8 cellular contexts compared by ENCODE assay signal in genomic region chr15:73704869-73705645, GRCh38. TPM values are rescaled to one million over a fixed set of nuclear protein-coding genes. Genes with fewer than 3 reads are reported as not detected.
DNase-seq lines count a peak whose midpoint lies in the region; ATAC-seq and TF ChIP-seq lines count a peak whose summit lies in the region.

No MANE protein-coding gene starts in this region.

- no peaks in the 10 kb centered on the region for H3K9me3 ChIP-seq in testis

- CTCF ChIA-PET in activated CD8-positive, alpha-beta T cell treated with anti-CD3 and anti-CD28 coated beads, Interleukin-2, amount 10 ng/mL, durations not matched to agents 7 days and 5 days (lab: Charles Lee): interaction anchor here (0.6 to 5.0 kb wide), 46 partner anchors 9 to 496 kb away, joined by 3 to 59 read pairs (median 4); partner anchors contain the start of gene CD276

- H3K27ac ChIP-seq in testis: peak overlapping the region; percentile 25 to 48

- no peak overlapping the region for H3K4me3 ChIP-seq in testis

- POLR2A ChIA-PET in activated CD8-positive, alpha-beta T cell treated with anti-CD3 and anti-CD28 coated beads, Interleukin-2, amount 10 ng/mL, durations not matched to agents 7 days and 5 days (lab: Charles Lee): no interaction called here

- peak; percentile 82 for ATAC-seq in activated CD8-positive, alpha-beta T cell treated with anti-CD3 and anti-CD28 coated beads, Interleukin-2, amount 10 ng/mL, durations not matched to agents 7 days and 5 days
- ATAC-seq in natural killer cell: peak; percentile 58 to 79 (median 74)
- ATAC-seq in GM21381 (IDR thresholded peaks at IDR 0.05; ENCODE audit: unreplicated experiment): no peak

- no peaks in the 10 kb centered on the region for H3K36me3 ChIP-seq in testis (ENCODE audit: low read depth, missing control alignments)

- peaks cover 11% of the 10 kb centered on the region for H3K27me3 Mint-ChIP-seq in activated CD8-positive, alpha-beta T cell treated with anti-CD3 and anti-CD28 coated beads, Interleukin-2, amount 10 ng/mL, durations not matched to agents 7 days and 5 days (ENCODE audit: low read depth)
- H3K27me3 Mint-ChIP-seq in endothelial cell (ENCODE audit: unreplicated experiment) (peaks cover 12% of the 10 kb centered on the region), natural killer cell (ENCODE audit: low read depth in 2 of 2) (peaks cover 3 to 23% of the 10 kb centered on the region in 2 donors)

- no peak for TF ChIP-seq POLR2A in testis (IDR thresholded peaks at IDR 0.05)

- no peaks in the 10 kb centered on the region for H3K27me3 ChIP-seq in testis

- H3K36me3 Mint-ChIP-seq in activated CD8-positive, alpha-beta T cell treated with anti-CD3 and anti-CD28 coated beads, Interleukin-2, amount 10 ng/mL, durations not matched to agents 7 days and 5 days (ENCODE audit: low read depth): no peaks in the 10 kb centered on the region
- H3K36me3 Mint-ChIP-seq in endothelial cell (ENCODE audit: low read depth, unreplicated experiment) (peaks cover 46% of the 10 kb centered on the region), natural killer cell (no peaks in the 10 kb centered on the region)

- H3K27ac Mint-ChIP-seq in activated CD8-positive, alpha-beta T cell treated with anti-CD3 and anti-CD28 coated beads, Interleukin-2, amount 10 ng/mL, durations not matched to agents 7 days and 5 days: no peak overlapping the region
- H3K27ac Mint-ChIP-seq in endothelial cell (ENCODE audit: unreplicated experiment) (peak overlapping the region; percentile 48), natural killer cell (no peak overlapping the region)

- TF ChIP-seq CTCF in GM20000 (IDR thresholded peaks at IDR 0.05; ENCODE audit: extremely low read depth, missing control alignments) (peak; percentile 84), endothelial cell (IDR thresholded peaks at IDR 0.05; ENCODE audit: unreplicated experiment) (peak; percentile 54), natural killer cell (IDR thresholded peaks at IDR 0.05) (peak; percentile 73), testis (IDR thresholded peaks at IDR 0.05) (peak; percentile 59 to 74 (median 72))

- no peak overlapping the region for H3K4me3 Mint-ChIP-seq in activated CD8-positive, alpha-beta T cell treated with anti-CD3 and anti-CD28 coated beads, Interleukin-2, amount 10 ng/mL, durations not matched to agents 7 days and 5 days
- H3K4me3 Mint-ChIP-seq in endothelial cell (ENCODE audit: unreplicated experiment): no peak overlapping the region
- no peak overlapping the region for H3K4me3 Mint-ChIP-seq in natural killer cell

- intact Hi-C loops in natural killer cell (cut with micrococcal nuclease) (no loop called here), testis (cut with DNase I; ENCODE audit: low total_unique reads) (no loop called here)

- peaks cover 2% of the 10 kb centered on the region for H3K4me1 Mint-ChIP-seq in activated CD8-positive, alpha-beta T cell treated with anti-CD3 and anti-CD28 coated beads, Interleukin-2, amount 10 ng/mL, durations not matched to agents 7 days and 5 days (ENCODE audit: low read depth)
- H3K4me1 Mint-ChIP-seq in endothelial cell (ENCODE audit: unreplicated experiment) (peaks cover 23% of the 10 kb centered on the region), natural killer cell (peaks cover 0 to 12% of the 10 kb centered on the region in 2 donors)

- no peaks in the 10 kb centered on the region for H3K9me3 Mint-ChIP-seq in activated CD8-positive, alpha-beta T cell treated with anti-CD3 and anti-CD28 coated beads, Interleukin-2, amount 10 ng/mL, durations not matched to agents 7 days and 5 days (ENCODE audit: insufficient read depth)
- H3K9me3 Mint-ChIP-seq in endothelial cell (ENCODE audit: unreplicated experiment): no peaks in the 10 kb centered on the region
- no peaks in the 10 kb centered on the region for H3K9me3 Mint-ChIP-seq in natural killer cell

- DNase-seq in AG08395 (ENCODE audit: low spot score) (peak; percentile 73), GM20000 (ENCODE audit: low spot score) (peak; percentile 79), NCI-H524 treated with DMSO at 0.1 percent for 48 hours (lab: John Stamatoyannopoulos, UW) (peak; percentile 35), endothelial cell (ENCODE audit: low spot score) (peak; percentile 73), natural killer cell (peak; percentile 35), testis (peak; percentile 71)
- peak; percentile 79 for DNase-seq in activated CD8-positive, alpha-beta T cell treated with anti-CD3 and anti-CD28 coated beads, Interleukin-2, amount 10 ng/mL, durations not matched to agents 7 days and 5 days

- WGBS in testis, 2 donors: 22 to 42% methylated on average over 11 to 13 of the region's 13 CpGs

- peaks cover 11% of the 10 kb centered on the region for H3K4me1 ChIP-seq in testis

RNA-seq across cellular contexts. Expression of gene CD276, which starts 20.9 kb away (rescaled TPM):
- not detected for total RNA-seq in activated CD8-positive, alpha-beta T cell treated with anti-CD3 and anti-CD28 coated beads, Interleukin-2, amount 10 ng/mL, durations not matched to agents 7 days and 5 days
- total RNA-seq in endothelial cell (ENCODE audit: unreplicated experiment): 552 TPM
- total RNA-seq in natural killer cell: not detected
- total RNA-seq in testis: 10 to 100 TPM; 43.1 to 61.5 TPM
- polyA plus RNA-seq in testis (ENCODE audit: insufficient read depth, low read depth, low replicate concordance): 50.3 TPM

RNA-seq across cellular contexts. Expression of gene INSYN1, which starts 48.1 kb away (rescaled TPM):
- total RNA-seq in activated CD8-positive, alpha-beta T cell treated with anti-CD3 and anti-CD28 coated beads, Interleukin-2, amount 10 ng/mL, durations not matched to agents 7 days and 5 days: not detected
- total RNA-seq in endothelial cell (ENCODE audit: unreplicated experiment) (4.8 TPM), natural killer cell (not detected), testis (10 to 100 TPM in 1 of 2 donors, 1 to 10 TPM in 1; 8.9 to 15.9 TPM)
- 18.9 TPM for polyA plus RNA-seq in testis (ENCODE audit: insufficient read depth, low read depth, low replicate concordance)

Comparison
In these comparisons a context has a peak if more than half of its experiments do, and no peak if none do; other contexts are left out.
1. RNA of gene CD276, which starts 20.9 kb away (total RNA-seq): 552 TPM in endothelial cell (single experiment) and 43.1 to 61.5 TPM in testis; not detected in activated CD8-positive, alpha-beta T cell treated with anti-CD3 and anti-CD28 coated beads, Interleukin-2, amount 10 ng/mL, durations not matched to agents 7 days and 5 days and not detected in natural killer cell; every median in the first group is over 10 times any median in the second.
2. Peak in every context shown above with its lines, with median percentiles within 50 percentile points of each other: DNase-seq and CTCF ChIP-seq.